Comparison of ENCODE assay signal across 3 cellular contexts in the genomic region with DNA sequence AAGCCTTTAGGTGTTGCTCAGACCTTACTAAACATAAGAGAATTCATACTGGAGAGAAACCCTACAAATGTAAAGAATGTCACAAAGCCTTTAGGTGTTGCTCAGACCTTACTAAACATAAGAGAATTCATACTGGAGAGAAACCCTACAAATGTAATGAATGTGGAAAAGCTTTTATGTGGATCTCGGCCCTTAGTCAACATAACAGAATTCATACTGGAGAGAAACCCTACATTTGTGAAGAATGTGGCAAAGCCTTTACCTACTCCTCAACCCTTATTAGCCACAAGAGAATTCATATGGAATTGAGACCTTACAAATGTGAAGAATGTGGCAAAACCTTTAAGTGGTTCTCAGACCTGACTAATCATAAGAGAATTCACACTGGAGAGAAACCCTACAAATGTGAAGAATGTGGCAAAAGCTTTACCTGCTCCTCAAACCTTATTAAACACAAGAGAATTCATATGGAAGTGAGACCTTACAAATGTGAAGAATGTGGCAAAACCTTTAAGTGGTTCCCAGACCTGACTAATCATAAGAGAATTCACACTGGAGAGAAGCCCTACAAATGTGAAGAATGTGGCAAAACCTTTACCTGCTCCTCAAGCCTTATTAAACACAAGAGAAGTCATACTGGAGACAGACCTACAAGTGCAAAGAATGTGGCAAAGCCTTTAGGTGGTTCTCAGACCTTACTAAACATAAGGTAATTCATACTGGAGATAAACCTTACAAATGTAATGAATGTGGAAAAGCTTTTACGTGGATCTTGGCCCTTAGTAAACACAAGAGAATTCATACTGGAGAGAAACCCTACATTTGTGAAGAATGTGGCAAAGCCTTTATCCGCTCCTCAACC.
A peak's percentile ranks its signal among the peaks of the same experiment; 100 is the strongest.
TF ChIP-seq lines count a peak whose summit lies in the region.

No MANE protein-coding gene starts in this region.

TF ChIP-seq in HCT116, 20 proteins besides CTCF, POLR2A, EP300 and RAD21:
- peak; percentile 69 for TF ChIP-seq ZNF274 (IDR thresholded peaks at IDR 0.05; ENCODE audit: low read depth, low read length)

TF ChIP-seq in GM12878, 131 proteins besides CTCF, POLR2A, EP300 and RAD21:
- peak; percentile 37 for TF ChIP-seq ZNF274 (IDR thresholded peaks at IDR 0.05; ENCODE audit: insufficient read depth, insufficient read length)

TF ChIP-seq in H1, 55 proteins besides CTCF, POLR2A, EP300 and RAD21:
- TF ChIP-seq ZNF274 (IDR thresholded peaks at IDR 0.05; ENCODE audit: borderline replicate concordance, extremely low read depth, low read length): peak; percentile 79
